ENCODE assay signal across 8 cellular contexts in genomic region chr2:19363474-19363778, GRCh38. TPM values are rescaled to one million over a fixed set of nuclear protein-coding genes. Genes with fewer than 3 reads are reported as not detected.
DNase-seq lines count a peak whose midpoint lies in the region; ATAC-seq and TF ChIP-seq lines count a peak whose summit lies in the region.

No MANE protein-coding gene starts in this region.

- TF ChIP-seq CTCF in epithelial cell of esophagus (IDR thresholded peaks at IDR 0.05; ENCODE audit: insufficient read depth, low read depth, low read length, missing control alignments): no peak
- TF ChIP-seq CTCF in neutrophil (IDR thresholded peaks at IDR 0.05): no peak
- TF ChIP-seq CTCF in foreskin keratinocyte (conservative IDR thresholded peaks at IDR 0.05): no peak
- no peak for TF ChIP-seq CTCF in BE2C (IDR thresholded peaks at IDR 0.05; ENCODE audit: low read depth, low read length)

- no peak overlapping the region for H3K9ac ChIP-seq in BLaER1
- peak overlapping the region; percentile 28 for H3K9ac ChIP-seq in NT2/D1 (ENCODE audit: insufficient read length, low read depth)

- ATAC-seq in HG03439 (IDR thresholded peaks at IDR 0.05; ENCODE audit: unreplicated experiment) (no peak), foreskin keratinocyte (no peak)

- H3K4me3 ChIP-seq in BLaER1: peak overlapping the region; percentile 67
- H3K4me3 ChIP-seq in NT2/D1 (ENCODE audit: insufficient read length, low read depth): peak overlapping the region; percentile 22
- H3K4me3 ChIP-seq in epithelial cell of esophagus (ENCODE audit: low read length): peak overlapping the region; percentile 70
- H3K4me3 ChIP-seq in neutrophil (ENCODE audit: low read depth in 1 of 2, low read length in 1 of 2): peak overlapping the region; percentile 66 to 73
- no peak overlapping the region for H3K4me3 ChIP-seq in BE2C (ENCODE audit: low read depth, low read length)

- H3K4me2 ChIP-seq in BLaER1: peak overlapping the region; percentile 82

- H3K36me3 ChIP-seq in BLaER1 (no peaks in the 10 kb centered on the region), NT2/D1 (ENCODE audit: insufficient read depth, insufficient read length, low read length) (no peaks in the 10 kb centered on the region), neutrophil (no peaks in the 10 kb centered on the region), BE2C (no peaks in the 10 kb centered on the region)

- H4K20me1 ChIP-seq in BLaER1: peaks cover 18% of the 10 kb centered on the region; the same call in 1 of the 2 replicates

- DNase-seq in NT2/D1 (ENCODE audit: low read depth, low spot score) (no peak), epithelial cell of esophagus (ENCODE audit: low read depth) (no peak), foreskin keratinocyte (no peak), BE2C (no peak), NCI-H2171 (lab: John Stamatoyannopoulos, UW) (no peak)

- no peaks in the 10 kb centered on the region for H3K4me1 ChIP-seq in BLaER1
- peaks cover 3% of the 10 kb centered on the region for H3K4me1 ChIP-seq in NT2/D1 (ENCODE audit: insufficient read depth, insufficient read length)
- H3K4me1 ChIP-seq in neutrophil (ENCODE audit: control insufficient read depth in 1 of 2, insufficient read depth in 1 of 2, low read depth in 1 of 2, low read length in 1 of 2): peaks cover 21 to 25% of the 10 kb centered on the region in 2 experiments
- H3K4me1 ChIP-seq in foreskin keratinocyte: no peaks in the 10 kb centered on the region
- no peaks in the 10 kb centered on the region for H3K4me1 ChIP-seq in BE2C

- H3K9me3 ChIP-seq in BLaER1 (peaks cover 13% of the 10 kb centered on the region), NT2/D1 (ENCODE audit: insufficient read depth, low read length) (no peaks in the 10 kb centered on the region), neutrophil (no peaks in the 10 kb centered on the region), BE2C (no peaks in the 10 kb centered on the region; the same call in 1 of the 2 replicates)

- H3K27me3 ChIP-seq in BLaER1 (peaks cover 66% of the 10 kb centered on the region), NT2/D1 (ENCODE audit: insufficient read depth, insufficient read length) (peaks cover 78% of the 10 kb centered on the region), neutrophil (peaks cover 100% of the 10 kb centered on the region), foreskin keratinocyte (peaks cover 93% of the 10 kb centered on the region), BE2C (peaks cover 66% of the 10 kb centered on the region)

- no peak overlapping the region for H3K27ac ChIP-seq in BLaER1
- H3K27ac ChIP-seq in neutrophil: no peak overlapping the region
- no peak overlapping the region for H3K27ac ChIP-seq in foreskin keratinocyte

RNA-seq across cellular contexts. Expression of gene OSR1, which starts 5.0 kb away (rescaled TPM):
- 0.14 and 0.18 TPM in 2 replicates for total RNA-seq in foreskin keratinocyte
- polyA plus RNA-seq in foreskin keratinocyte: 0.09 and 0.18 TPM in 2 replicates
- not detected for polyA plus RNA-seq in BE2C (2012; ENCODE audit: insufficient read depth, insufficient read length, low read depth)
